In genomic region chr10:113323985-113324384, GRCh38 we compare ENCODE assay signal across 7 cellular contexts.
"Had no signal": no experiment of that assay in that cellular context is flagged by ENCODE, and none has a peak within 500 bp of the region (broad histone marks: within the 10 kb centered on the region; RNA-seq: fewer than 3 reads in every experiment).

No MANE protein-coding gene starts in this region.

- ATAC-seq: HepG2 had no signal

- H3K27ac ChIP-seq: HL-60, KMS-11 had no signal

- DNase-seq: IMR-90, KBM-7, KG1 had no signal

- FAIRE-seq: HepG2, HTR-8/SVneo had no signal

- H3K4me2 ChIP-seq: KMS-11 had no signal

- H3K9ac ChIP-seq: KMS-11 had no signal
